In genomic region chr3:174253940-174254339, GRCh38 we compare ENCODE assay signal across 18 cellular contexts.
"Had no signal": no experiment of that assay in that cellular context is flagged by ENCODE, and none has a peak within 500 bp of the region (broad histone marks: within the 10 kb centered on the region; RNA-seq: fewer than 3 reads in every experiment).

No MANE protein-coding gene starts in this region.

- H3K4me1 ChIP-seq: gastrocnemius medialis, prostate gland, right atrium auricular region, upper lobe of right lung, uterus had no signal

- H3K27ac ChIP-seq: dorsolateral prefrontal cortex, epithelial cell of prostate, gastrocnemius medialis, neutrophil, prostate gland, right atrium auricular region, thoracic aorta, tibial nerve, upper lobe of right lung, uterus had no signal

- H3K27me3 ChIP-seq: dorsolateral prefrontal cortex, gastrocnemius medialis, neutrophil, right atrium auricular region, tibial nerve, upper lobe of right lung, uterus had no signal

- H3K4me3 ChIP-seq: dorsolateral prefrontal cortex, gastrocnemius medialis, lung, prostate gland, right atrium auricular region, thoracic aorta, tibial nerve, upper lobe of right lung, uterus had no signal

- H3K9me3 ChIP-seq: gastrocnemius medialis, neutrophil, prostate gland, thoracic aorta, upper lobe of right lung, uterus had no signal

- DNase-seq: dorsolateral prefrontal cortex; effector CD4-positive, alpha-beta T cell; foreskin fibroblast; gastrocnemius medialis; head of caudate nucleus; kidney; natural killer cell; stimulated activated CD4-positive, alpha-beta T cell treated with anti-CD3 and anti-CD28 coated beads, Interleukin-4, amount 100 ng/mL, for 4 hours; stimulated activated naive CD8-positive, alpha-beta T cell treated with anti-CD3 and anti-CD28 coated beads, Interleukin-15, Interleukin-2, amounts not matched to agents 100 U/mL and 50 U/mL, for 24 hours; upper lobe of right lung; uterus had no signal

- H3K36me3 ChIP-seq: gastrocnemius medialis, neutrophil, prostate gland, right atrium auricular region, thoracic aorta, tibial nerve, upper lobe of right lung, uterus had no signal
